ENCODE assay signal across 8 cellular contexts in the genomic region with DNA sequence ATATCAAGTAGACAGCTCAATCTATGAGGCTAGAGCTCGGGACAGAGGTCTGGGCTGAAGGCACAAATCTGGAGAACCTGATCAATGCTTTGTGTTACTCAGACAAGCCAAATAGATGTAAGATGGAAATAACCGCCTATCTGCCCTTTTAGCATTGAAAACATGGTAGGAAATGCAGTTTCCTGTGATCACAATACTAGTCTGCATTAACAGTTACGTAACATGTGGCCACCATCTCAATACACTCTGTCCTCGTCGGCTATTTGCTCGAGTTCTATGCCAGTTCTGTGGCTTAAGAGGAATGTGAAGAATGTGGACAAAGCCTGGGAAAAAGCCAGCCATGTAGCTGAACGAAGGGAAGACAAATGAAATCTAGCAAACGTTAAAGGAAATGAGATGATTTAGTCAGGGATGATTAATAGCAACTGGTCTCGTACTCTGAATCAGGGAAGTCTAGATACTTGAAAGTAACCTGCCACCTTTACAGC.
A peak's percentile ranks its signal among the peaks of the same experiment; 100 is the strongest.
DNase-seq lines count a peak whose midpoint lies in the region; ATAC-seq and TF ChIP-seq lines count a peak whose summit lies in the region.

No MANE protein-coding gene starts in this region.

- peak; percentile 79 to 88 for DNase-seq in Caco-2
- peak; percentile 100 for DNase-seq in PC-3
- peak; percentile 99 for DNase-seq in fibroblast of mammary gland (ENCODE audit: low read depth)
- peak; percentile 89 for DNase-seq in osteocyte (ENCODE audit: extremely low spot score, unreplicated experiment)
- DNase-seq in putamen (ENCODE audit: low spot score): no peak
- no peak for DNase-seq in T-helper 2 cell treated with Interferon-gamma antibody and Interleukin-4, amounts not matched to agents 5 μg/mL and 100 μg/mL, for 36 hours (ENCODE audit: low spot score)

- H3K4me1 Mint-ChIP-seq in Caco-2 (ENCODE audit: low read depth, unreplicated experiment) (peaks cover 41% of the 10 kb centered on the region), osteocyte (ENCODE audit: unreplicated experiment) (peaks cover 51% of the 10 kb centered on the region)
- H3K4me1 Mint-ChIP-seq in T-helper 2 cell treated with Interferon-gamma antibody and Interleukin-4, amounts not matched to agents 5 μg/mL and 100 μg/mL, for 36 hours (ENCODE audit: low read depth): peaks cover 4% of the 10 kb centered on the region

- TF ChIP-seq CTCF in Caco-2 (IDR thresholded peaks at IDR 0.05; ENCODE audit: insufficient read depth in 1 of 2, low read depth in 1 of 2, low read length in 1 of 2, severe bottlenecking in 1 of 2, unreplicated experiment in 1 of 2) (no peak), PC-3 (conservative IDR thresholded peaks at IDR 0.05; ENCODE audit: low read depth, low read length) (no peak), fibroblast of mammary gland (conservative IDR thresholded peaks at IDR 0.05; ENCODE audit: control insufficient read depth, insufficient read depth, low read depth, low read length) (no peak), osteocyte (IDR thresholded peaks at IDR 0.05) (no peak)

- ATAC-seq in PC-3 (peak; percentile 99), GM18907 (IDR thresholded peaks at IDR 0.05; ENCODE audit: unreplicated experiment) (no peak), GM19328 (IDR thresholded peaks at IDR 0.05; ENCODE audit: unreplicated experiment) (no peak)

- H3K27ac Mint-ChIP-seq in Caco-2 (ENCODE audit: unreplicated experiment) (peak overlapping the region; percentile 97), osteocyte (ENCODE audit: unreplicated experiment) (peak overlapping the region; percentile 89)
- H3K27ac Mint-ChIP-seq in T-helper 2 cell treated with Interferon-gamma antibody and Interleukin-4, amounts not matched to agents 5 μg/mL and 100 μg/mL, for 36 hours: no peak overlapping the region

- peaks cover 18% of the 10 kb centered on the region for H3K9me3 Mint-ChIP-seq in Caco-2 (ENCODE audit: unreplicated experiment)
- H3K9me3 Mint-ChIP-seq in osteocyte (ENCODE audit: unreplicated experiment): no peaks in the 10 kb centered on the region
- no peaks in the 10 kb centered on the region for H3K9me3 Mint-ChIP-seq in T-helper 2 cell treated with Interferon-gamma antibody and Interleukin-4, amounts not matched to agents 5 μg/mL and 100 μg/mL, for 36 hours

- no peaks in the 10 kb centered on the region for H4K20me1 ChIP-seq in PC-3 (ENCODE audit: low read length)

- H3K4me3 Mint-ChIP-seq in Caco-2 (ENCODE audit: unreplicated experiment): peak overlapping the region; percentile 69
- H3K4me3 Mint-ChIP-seq in osteocyte (ENCODE audit: unreplicated experiment): no peak overlapping the region
- H3K4me3 Mint-ChIP-seq in T-helper 2 cell treated with Interferon-gamma antibody and Interleukin-4, amounts not matched to agents 5 μg/mL and 100 μg/mL, for 36 hours: no peak overlapping the region

- no peaks in the 10 kb centered on the region for H3F3A ChIP-seq in PC-3 (ENCODE audit: low read length, unreplicated experiment)

- H3K36me3 ChIP-seq in Caco-2 (ENCODE audit: control insufficient read depth, insufficient read depth, low read length) (no peaks in the 10 kb centered on the region), PC-3 (ENCODE audit: low read depth, low read length) (no peaks in the 10 kb centered on the region)

- H3K9me3 ChIP-seq in Caco-2: no peaks in the 10 kb centered on the region
- no peaks in the 10 kb centered on the region for H3K9me3 ChIP-seq in PC-3 (ENCODE audit: low read length)

- peak overlapping the region; percentile 96 for H3K27ac ChIP-seq in PC-3 (ENCODE audit: low read length)

- no TSS peak for BruUV-seq in Caco-2 (replicated peaks; lab: Mats Ljungman, UMichigan)
- BruUV-seq in PC-3 (replicated peaks; lab: Mats Ljungman, UMichigan): no TSS peak

- H3K36me3 Mint-ChIP-seq in Caco-2 (ENCODE audit: insufficient read depth, unreplicated experiment) (peaks cover 11% of the 10 kb centered on the region), osteocyte (ENCODE audit: unreplicated experiment) (peaks cover 3% of the 10 kb centered on the region)
- H3K36me3 Mint-ChIP-seq in T-helper 2 cell treated with Interferon-gamma antibody and Interleukin-4, amounts not matched to agents 5 μg/mL and 100 μg/mL, for 36 hours (ENCODE audit: low read depth): no peaks in the 10 kb centered on the region

- H3K4me1 ChIP-seq in Caco-2 (peaks cover 58% of the 10 kb centered on the region), PC-3 (ENCODE audit: insufficient read depth, low read length) (peaks cover 44% of the 10 kb centered on the region)

- CTCF ChIA-PET in Caco-2 (lab: Charles Lee) (interaction anchor here (0.7 kb wide), 1 partner anchor 25 kb away, joined by 3 read pairs; no protein-coding TSS in a partner anchor), PC-3 (lab: Charles Lee) (interaction anchor here (1.0 kb wide), 1 partner anchor 33 kb away, joined by 6 read pairs; no protein-coding TSS in a partner anchor)

- no peaks in the 10 kb centered on the region for H3K9me2 ChIP-seq in PC-3 (replicated peaks; ENCODE audit: low read length)

- H2AFZ ChIP-seq in PC-3 (ENCODE audit: low read length): peak overlapping the region; percentile 8; the same call in 1 of the 2 replicates

- H3K27me3 Mint-ChIP-seq in Caco-2 (ENCODE audit: insufficient read depth, unreplicated experiment) (no peaks in the 10 kb centered on the region), osteocyte (ENCODE audit: unreplicated experiment) (no peaks in the 10 kb centered on the region)
- peaks cover 5% of the 10 kb centered on the region for H3K27me3 Mint-ChIP-seq in T-helper 2 cell treated with Interferon-gamma antibody and Interleukin-4, amounts not matched to agents 5 μg/mL and 100 μg/mL, for 36 hours (ENCODE audit: low read depth)

- no peaks in the 10 kb centered on the region for H3K27me3 ChIP-seq in Caco-2 (replicated peaks; ENCODE audit: control insufficient read depth, insufficient read depth, low read length)
- H3K27me3 ChIP-seq in PC-3 (ENCODE audit: low read length): no peaks in the 10 kb centered on the region

- intact Hi-C loops in Caco-2 (cut with micrococcal nuclease; ENCODE audit: unreplicated experiment): loop anchor here (1.0 kb wide), 1 partner anchor 25 kb away; no protein-coding TSS in a partner anchor
- intact Hi-C loops in PC-3 (cut with micrococcal nuclease): loop anchor here (1.0 kb wide), 3 partner anchors 14 to 59 kb away; no protein-coding TSS in a partner anchor

- H3K79me2 ChIP-seq in PC-3 (ENCODE audit: low read length): no peaks in the 10 kb centered on the region

- H3K4me3 ChIP-seq in Caco-2 (ENCODE audit: low read depth, low read length) (no peak overlapping the region), PC-3 (ENCODE audit: low read length) (no peak overlapping the region), fibroblast of mammary gland (ENCODE audit: control insufficient read depth, low read depth, low read length) (no peak overlapping the region)

- H3K9ac ChIP-seq in PC-3 (ENCODE audit: low read length): peak overlapping the region; percentile 80

- H3K4me2 ChIP-seq in PC-3 (ENCODE audit: low read length): peak overlapping the region; percentile 69

- POLR2A ChIA-PET in Caco-2 (lab: Charles Lee) (no interaction called here), PC-3 (lab: Charles Lee; ENCODE audit: unreplicated experiment) (interaction anchor here (0.6 to 0.7 kb wide), 2 partner anchors 14 to 154 kb away, joined by 3 to 4 read pairs; no protein-coding TSS in a partner anchor)

Comparison
In these comparisons a context has a peak if more than half of its experiments do, and no peak if none do; other contexts are left out.
1. DNase-seq: peak in Caco-2 (2 of 2), PC-3 (single experiment), fibroblast of mammary gland (single experiment) and osteocyte (single experiment); none in putamen (single experiment) and T-helper 2 cell treated with Interferon-gamma antibody and Interleukin-4, amounts not matched to agents 5 μg/mL and 100 μg/mL, for 36 hours (single experiment).